In genomic region chr5:178625679-178626483, GRCh38 we compare ENCODE assay signal across 2 cellular contexts.
TF ChIP-seq lines count a peak whose summit lies in the region.

No MANE protein-coding gene starts in this region.

TF ChIP-seq in A549, 52 proteins besides CTCF, POLR2A, EP300 and RAD21 (continued from another document):
- TF ChIP-seq BHLHE40 (IDR thresholded peaks at IDR 0.05; ENCODE audit: low read depth, low read length) (no peak), HOXB5 (CRISPR knock-in tag; IDR thresholded peaks at IDR 0.05) (no peak), CBX8 (IDR thresholded peaks at IDR 0.05) (no peak), EHF (CRISPR knock-in tag; IDR thresholded peaks at IDR 0.05) (no peak), JUNB (IDR thresholded peaks at IDR 0.05) (no peak)
- TF ChIP-seq, protein P1, sequence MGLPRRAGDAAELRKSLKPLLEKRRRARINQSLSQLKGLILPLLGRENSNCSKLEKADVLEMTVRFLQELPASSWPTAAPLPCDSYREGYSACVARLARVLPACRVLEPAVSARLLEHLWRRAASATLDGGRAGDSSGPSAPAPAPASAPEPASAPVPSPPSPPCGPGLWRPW (IDR thresholded peaks at IDR 0.05) = no peak
TF ChIP-seq in A549: peak in this region for 0.

TF ChIP-seq in endothelial cell of umbilical vein, 7 proteins besides CTCF, POLR2A, EP300 and RAD21 (continued from another document):
- no peak for TF ChIP-seq FOS (IDR thresholded peaks at IDR 0.05; ENCODE audit: borderline replicate concordance, insufficient read depth, low read length)
- TF ChIP-seq EZH2 (IDR thresholded peaks at IDR 0.05; ENCODE audit: borderline replicate concordance, low read depth, low read length, severe bottlenecking) = no peak
- TF ChIP-seq MAX (IDR thresholded peaks at IDR 0.05; ENCODE audit: insufficient read depth, insufficient read length) = no peak
TF ChIP-seq in endothelial cell of umbilical vein: peak in this region for 0.
